8 cellular contexts compared by ENCODE assay signal in genomic region chr17:18259621-18260331, GRCh38. TPM values are rescaled to one million over a fixed set of nuclear protein-coding genes. Genes with fewer than 3 reads are reported as not detected.
DNase-seq lines count a peak whose midpoint lies in the region; ATAC-seq and TF ChIP-seq lines count a peak whose summit lies in the region.

No MANE protein-coding gene starts in this region.

- intact Hi-C loops in head of caudate nucleus (cut with DNase I): loop anchor here (10.0 kb wide), 1 partner anchor 55 kb away; the partner anchor contains the start of genes SMCR8 and TOP3A

- peaks cover 12% of the 10 kb centered on the region for H3K4me1 Mint-ChIP-seq in memory B cell

- H3K27ac Mint-ChIP-seq in memory B cell: peak overlapping the region; percentile 73

- peaks cover 3% of the 10 kb centered on the region for H3K36me3 Mint-ChIP-seq in memory B cell

- ATAC-seq in memory B cell (ENCODE audit: low read depth): no peak

- peaks cover 36% of the 10 kb centered on the region for H3K36me3 ChIP-seq in BJ (ENCODE audit: control insufficient read depth, insufficient read depth, low read length)

- peak overlapping the region; percentile 83; the same call in 1 of the 2 replicates for H3K27ac ChIP-seq in HL-60 (replicated peaks)

- H3K27me3 Mint-ChIP-seq in memory B cell: no peaks in the 10 kb centered on the region

- H3K9me3 Mint-ChIP-seq in memory B cell: no peaks in the 10 kb centered on the region

- DNase-seq in BJ (ENCODE audit: low read depth) (no peak), HL-60 (ENCODE audit: low read depth in 1 of 2, low spot score in 1 of 2) (no peak), astrocyte of the cerebellum (ENCODE audit: low read depth) (no peak), memory B cell (ENCODE audit: low spot score in 2 of 2) (no peak), head of caudate nucleus (no peak), epidermal melanocyte (ENCODE audit: insufficient read length, low spot score) (no peak), AG08395 (ENCODE audit: low spot score) (no peak), NK-92 (lab: John Stamatoyannopoulos, UW; ENCODE audit: unreplicated experiment) (no peak)

- TF ChIP-seq CTCF in BJ (IDR thresholded peaks at IDR 0.05; ENCODE audit: insufficient read depth, low read depth, low read length) (no peak), HL-60 (IDR thresholded peaks at IDR 0.05; ENCODE audit: insufficient read depth, low read length) (no peak), astrocyte of the cerebellum (IDR thresholded peaks at IDR 0.05; ENCODE audit: low read depth, low read length, missing control alignments) (no peak)

- CTCF ChIA-PET in BJ (lab: Yijun Ruan, JAX): interaction anchor here (1.2 kb wide), 1 partner anchor 12 kb away, joined by 3 read pairs; no protein-coding TSS in a partner anchor

- POLR2A ChIA-PET in BJ (lab: Charles Lee): no interaction called here

- H3K27me3 ChIP-seq in BJ (ENCODE audit: control insufficient read depth, insufficient read depth, low read length) (no peaks in the 10 kb centered on the region), HL-60 (ENCODE audit: insufficient read depth, poor library complexity, severe bottlenecking) (no peaks in the 10 kb centered on the region)

- in situ Hi-C loops in astrocyte of the cerebellum (cut with HindIII; ENCODE audit: low sequenced_read_pairs): no loop called here

- H3K4me3 ChIP-seq in BJ (ENCODE audit: low read depth, low read length) (peak overlapping the region; percentile 80), HL-60 (replicated peaks; ENCODE audit: insufficient read depth, low read length) (peak overlapping the region; percentile 76), astrocyte of the cerebellum (ENCODE audit: low read depth, low read length) (peak overlapping the region; percentile 74)

- H3K4me3 Mint-ChIP-seq in memory B cell: peak overlapping the region; percentile 83

RNA-seq across cellular contexts. Expression of gene MIEF2, which starts 0.7 kb away (rescaled TPM):
- 6.8 and 12.0 TPM in 2 replicates for polyA plus RNA-seq in BJ (2011; rRNA removed)
- polyA minus RNA-seq in BJ (2011; rRNA and poly(A)+ RNA removed): 9.3 and 10.8 TPM in 2 replicates

RNA-seq across cellular contexts. Expression of gene FLII, which starts 1.2 kb away (rescaled TPM):
- polyA plus RNA-seq in BJ (2011; rRNA removed): 263 and 425 TPM in 2 replicates
- polyA minus RNA-seq in BJ (2011; rRNA and poly(A)+ RNA removed): 320 and 552 TPM in 2 replicates

RNA-seq across cellular contexts. Expression of gene LLGL1, which starts 34.3 kb away (rescaled TPM):
- polyA plus RNA-seq in BJ (2011; rRNA removed): 19.8 and 38.9 TPM in 2 replicates
- polyA minus RNA-seq in BJ (2011; rRNA and poly(A)+ RNA removed): 27.3 and 38.1 TPM in 2 replicates

RNA-seq across cellular contexts. Expression of gene TOP3A, which starts 55.0 kb away (rescaled TPM):
- polyA plus RNA-seq in BJ (2011; rRNA removed): 10.2 and 13.0 TPM in 2 replicates
- 12.9 and 20.9 TPM in 2 replicates for polyA minus RNA-seq in BJ (2011; rRNA and poly(A)+ RNA removed)

RNA-seq across cellular contexts. Expression of gene SMCR8, which starts 55.3 kb away (rescaled TPM):
- 6.8 and 9.2 TPM in 2 replicates for polyA plus RNA-seq in BJ (2011; rRNA removed)
- 10.0 and 10.1 TPM in 2 replicates for polyA minus RNA-seq in BJ (2011; rRNA and poly(A)+ RNA removed)
